Comparison of ENCODE assay signal across 23 cellular contexts in the genomic region with DNA sequence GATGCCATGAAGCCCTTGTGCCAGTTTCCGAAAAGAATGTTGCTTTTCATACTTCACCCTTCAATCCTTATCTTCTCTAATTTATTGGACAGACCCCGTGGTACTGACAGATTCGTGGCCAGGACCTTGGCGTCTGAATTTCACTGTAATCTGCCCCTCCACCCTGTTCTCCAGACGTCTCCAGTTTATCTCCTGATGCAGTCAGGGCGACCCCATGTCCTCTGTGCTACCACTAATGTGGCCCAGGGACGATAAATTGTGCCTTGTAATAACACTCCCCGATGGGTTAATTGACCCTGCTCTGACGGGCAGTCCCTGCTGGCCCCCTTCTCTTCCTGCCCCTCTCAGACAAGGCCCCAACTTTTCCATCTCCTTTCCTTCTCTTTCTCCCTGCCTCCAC.
DNase-seq lines count a peak whose midpoint lies in the region; ATAC-seq and TF ChIP-seq lines count a peak whose summit lies in the region.
"Had no signal": no experiment of that assay in that cellular context is flagged by ENCODE, and none has a peak within 500 bp of the region (broad histone marks: within the 10 kb centered on the region; RNA-seq: fewer than 3 reads in every experiment).

No MANE protein-coding gene starts in this region.

- H3K27ac Mint-ChIP-seq in mesothelial cell of epicardium = peak overlapping the region; percentile 97
- peak overlapping the region; percentile 88 for H3K27ac Mint-ChIP-seq in type B pancreatic cell
- no peak overlapping the region for H3K27ac Mint-ChIP-seq in endothelial cell (ENCODE audit: unreplicated experiment)
- H3K27ac Mint-ChIP-seq: activated CD4-positive, alpha-beta T cell treated with anti-CD3 and anti-CD28 coated beads, Interleukin-2, amount 10 ng/mL, durations not matched to agents 24 days and 14 days; activated naive CD4-positive, alpha-beta T cell treated with anti-CD3 and anti-CD28 coated beads for 36 hours; stimulated activated memory B cell treated with anti-CD40 and anti-IgM and Interleukin-4, amounts not matched to agents 10 μg/mL and 1 μg/mL and 100 μg/mL, for 72 hours had no signal

- peaks cover 9 to 23% of the 10 kb centered on the region in 2 donors for H3K4me1 ChIP-seq in adrenal gland (replicated peaks in 1 of 2)

- H3K36me3 Mint-ChIP-seq in mesothelial cell of epicardium = no peaks in the 10 kb centered on the region
- H3K36me3 Mint-ChIP-seq in type B pancreatic cell = no peaks in the 10 kb centered on the region
- H3K36me3 Mint-ChIP-seq in endothelial cell (ENCODE audit: low read depth, unreplicated experiment) = no peaks in the 10 kb centered on the region
- H3K36me3 Mint-ChIP-seq: CD4-positive, CD25-positive, alpha-beta regulatory T cell; stimulated activated memory B cell treated with anti-CD40 and anti-IgM and Interleukin-4, amounts not matched to agents 10 μg/mL and 1 μg/mL and 100 μg/mL, for 72 hours had no signal

- DNase-seq in SK-N-DZ (ENCODE audit: low spot score) (peak; percentile 66), adrenal gland (peak in 2 of 7 donors; percentile 46 to 51), mesothelial cell of epicardium (ENCODE audit: low spot score in 2 of 2, unreplicated experiment in 2 of 2) (no peak), type B pancreatic cell (ENCODE audit: extremely low spot score, unreplicated experiment) (no peak), DMS79 (lab: John Stamatoyannopoulos, UW) (no peak), endothelial cell (ENCODE audit: low spot score) (no peak), HK-2 (ENCODE audit: unreplicated experiment) (no peak)
- DNase-seq: activated CD4-positive, alpha-beta T cell treated with anti-CD3 and anti-CD28 coated beads, Interleukin-2, amount 10 ng/mL, durations not matched to agents 24 days and 14 days; activated naive CD4-positive, alpha-beta T cell treated with anti-CD3 and anti-CD28 coated beads for 36 hours; activated T-cell treated with anti-CD3 and anti-CD28 coated beads, Interleukin-2, amount 50 U/mL, for 48 hours; amniotic stem cell; CD4-positive, CD25-positive, alpha-beta regulatory T cell; cortex of kidney; kidney glomerular epithelial cell; MM.1S; NCI-H1436 treated with DMSO at 0.1 percent for 48 hours; NCI-H2107; PC-9; stimulated activated CD4-positive, alpha-beta T cell treated with anti-CD3 and anti-CD28 coated beads, Interleukin-4, amount 100 ng/mL, for 1 hour; T-helper 1 cell had no signal

- no peak for ATAC-seq in HG03159 (IDR thresholded peaks at IDR 0.05; ENCODE audit: unreplicated experiment)
- ATAC-seq: stimulated activated memory B cell treated with anti-CD40 and anti-IgM and Interleukin-4, amounts not matched to agents 10 μg/mL and 1 μg/mL and 100 μg/mL, for 72 hours had no signal

- H3K4me3 ChIP-seq in adrenal gland = no peak overlapping the region
- H3K4me3 ChIP-seq: PC-9, suprapubic skin had no signal

- H3K9me3 Mint-ChIP-seq in mesothelial cell of epicardium (no peaks in the 10 kb centered on the region), type B pancreatic cell (no peaks in the 10 kb centered on the region), endothelial cell (ENCODE audit: unreplicated experiment) (no peaks in the 10 kb centered on the region)
- H3K9me3 Mint-ChIP-seq: activated CD4-positive, alpha-beta T cell treated with anti-CD3 and anti-CD28 coated beads, Interleukin-2, amount 10 ng/mL, durations not matched to agents 24 days and 14 days; activated naive CD4-positive, alpha-beta T cell treated with anti-CD3 and anti-CD28 coated beads for 36 hours; stimulated activated memory B cell treated with anti-CD40 and anti-IgM and Interleukin-4, amounts not matched to agents 10 μg/mL and 1 μg/mL and 100 μg/mL, for 72 hours had no signal

- peaks cover 55% of the 10 kb centered on the region for H3K4me1 Mint-ChIP-seq in mesothelial cell of epicardium
- peaks cover 48% of the 10 kb centered on the region for H3K4me1 Mint-ChIP-seq in type B pancreatic cell (ENCODE audit: unreplicated experiment)
- peaks cover 11% of the 10 kb centered on the region for H3K4me1 Mint-ChIP-seq in endothelial cell (ENCODE audit: unreplicated experiment)
- H3K4me1 Mint-ChIP-seq: activated CD4-positive, alpha-beta T cell treated with anti-CD3 and anti-CD28 coated beads, Interleukin-2, amount 10 ng/mL, durations not matched to agents 24 days and 14 days; CD4-positive, CD25-positive, alpha-beta regulatory T cell had no signal

- peak overlapping the region in 3 of 5 donors; percentile 46 to 83 (median 63) for H3K27ac ChIP-seq in adrenal gland
- H3K27ac ChIP-seq: PC-9, suprapubic skin had no signal

- TF ChIP-seq CTCF in adrenal gland (IDR thresholded peaks at IDR 0.05) = no peak
- no peak for TF ChIP-seq CTCF in mesothelial cell of epicardium (IDR thresholded peaks at IDR 0.05; ENCODE audit: unreplicated experiment)
- TF ChIP-seq CTCF in type B pancreatic cell (conservative IDR thresholded peaks at IDR 0.05) = no peak
- no peak for TF ChIP-seq CTCF in endothelial cell (IDR thresholded peaks at IDR 0.05; ENCODE audit: unreplicated experiment)

- 19 to 31% (median 27%) methylated on average over 9 of the region's 9 CpGs for WGBS in adrenal gland, 4 donors

- intact Hi-C loops in adrenal gland (cut with DNase I) = no loop called here

- TF ChIP-seq POLR2A in adrenal gland (IDR thresholded peaks at IDR 0.05) = no peak

- H3K9me3 ChIP-seq in adrenal gland (replicated peaks in 1 of 3) = no peaks in the 10 kb centered on the region
- H3K9me3 ChIP-seq: suprapubic skin had no signal

- H3K27me3 Mint-ChIP-seq in mesothelial cell of epicardium (ENCODE audit: low read depth) (no peaks in the 10 kb centered on the region), type B pancreatic cell (no peaks in the 10 kb centered on the region), endothelial cell (ENCODE audit: unreplicated experiment) (peaks cover 12% of the 10 kb centered on the region)
- H3K27me3 Mint-ChIP-seq: activated CD4-positive, alpha-beta T cell treated with anti-CD3 and anti-CD28 coated beads, Interleukin-2, amount 10 ng/mL, durations not matched to agents 24 days and 14 days; CD4-positive, CD25-positive, alpha-beta regulatory T cell had no signal

- H3K27me3 ChIP-seq in adrenal gland = no peaks in the 10 kb centered on the region
- H3K27me3 ChIP-seq: suprapubic skin had no signal

- H3K4me3 Mint-ChIP-seq in mesothelial cell of epicardium (peak overlapping the region; percentile 1), type B pancreatic cell (peak overlapping the region; percentile 48), endothelial cell (ENCODE audit: unreplicated experiment) (no peak overlapping the region)
- H3K4me3 Mint-ChIP-seq: activated CD4-positive, alpha-beta T cell treated with anti-CD3 and anti-CD28 coated beads, Interleukin-2, amount 10 ng/mL, durations not matched to agents 24 days and 14 days; activated naive CD4-positive, alpha-beta T cell treated with anti-CD3 and anti-CD28 coated beads for 36 hours; CD4-positive, CD25-positive, alpha-beta regulatory T cell; stimulated activated memory B cell treated with anti-CD40 and anti-IgM and Interleukin-4, amounts not matched to agents 10 μg/mL and 1 μg/mL and 100 μg/mL, for 72 hours had no signal

- H3K36me3 ChIP-seq in adrenal gland (replicated peaks in 1 of 2) = no peaks in the 10 kb centered on the region
- H3K36me3 ChIP-seq: suprapubic skin had no signal
